Comparison of ENCODE assay signal across 28 cellular contexts in genomic region chrX:7921750-7922149, GRCh38.
"Had no signal": no experiment of that assay in that cellular context is flagged by ENCODE, and none has a peak within 500 bp of the region (broad histone marks: within the 10 kb centered on the region; RNA-seq: fewer than 3 reads in every experiment).

No MANE protein-coding gene starts in this region.

- ATAC-seq: effector memory CD8-positive, alpha-beta T cell; esophagus mucosa; foreskin keratinocyte; gastrocnemius medialis; gastroesophageal sphincter; heart left ventricle had no signal

- H3K36me3 ChIP-seq: colonic mucosa had no signal

- DNase-seq: colonic mucosa; cortex of kidney; dermis blood vessel endothelial cell; dorsolateral prefrontal cortex; effector CD4-positive, alpha-beta T cell; effector CD8-positive, alpha-beta T cell; effector memory CD4-positive, alpha-beta T cell; effector memory CD8-positive, alpha-beta T cell; endodermal cell; erythroblast; esophagus squamous epithelium; foreskin fibroblast; foreskin keratinocyte; foreskin melanocyte; gastrocnemius medialis; glutamatergic neuron; head of caudate nucleus; heart left ventricle had no signal

- H3K27ac Mint-ChIP-seq: dendritic cell treated with granulocyte-macrophage colony-stimulating factor and Interleukin-4, amounts not matched to agents 40 ng/mL and 50 ng/mL, for 4 days; effector memory CD8-positive, alpha-beta T cell; endodermal cell had no signal

- H3K4me1 ChIP-seq: colonic mucosa, foreskin keratinocyte had no signal

- H3K4me3 ChIP-seq: colonic mucosa, coronary artery, dorsolateral prefrontal cortex, esophagus muscularis mucosa, esophagus squamous epithelium, gastrocnemius medialis, gastroesophageal sphincter, heart left ventricle had no signal

- H3K4me3 Mint-ChIP-seq: dendritic cell treated with granulocyte-macrophage colony-stimulating factor and Interleukin-4, amounts not matched to agents 40 ng/mL and 50 ng/mL, for 4 days; effector memory CD8-positive, alpha-beta T cell; endodermal cell had no signal

- H3K27me3 ChIP-seq: colonic mucosa, esophagus muscularis mucosa, esophagus squamous epithelium, foreskin keratinocyte, gastrocnemius medialis, gastroesophageal sphincter, heart left ventricle had no signal

- H3K9me3 ChIP-seq: colonic mucosa, esophagus muscularis mucosa, esophagus squamous epithelium, gastrocnemius medialis, gastroesophageal sphincter, heart left ventricle had no signal

- FAIRE-seq: colon, endometrium, endothelial cell of umbilical vein, frontal cortex had no signal

- H3K27me3 Mint-ChIP-seq: dendritic cell treated with granulocyte-macrophage colony-stimulating factor and Interleukin-4, amounts not matched to agents 40 ng/mL and 50 ng/mL, for 4 days; effector memory CD8-positive, alpha-beta T cell had no signal

- H3K9me3 Mint-ChIP-seq: dendritic cell treated with granulocyte-macrophage colony-stimulating factor and Interleukin-4, amounts not matched to agents 40 ng/mL and 50 ng/mL, for 4 days; effector memory CD8-positive, alpha-beta T cell; endodermal cell had no signal

- H3K27ac ChIP-seq: colonic mucosa, coronary artery, dorsolateral prefrontal cortex, epithelial cell of prostate, esophagus muscularis mucosa, esophagus squamous epithelium, foreskin keratinocyte, gastrocnemius medialis, gastroesophageal sphincter, heart left ventricle had no signal
